ENCODE assay signal across 14 cellular contexts in genomic region chr10:86283466-86284287, GRCh38.
"Had no signal": no experiment of that assay in that cellular context is flagged by ENCODE, and none has a peak within 500 bp of the region (broad histone marks: within the 10 kb centered on the region; RNA-seq: fewer than 3 reads in every experiment).

No MANE protein-coding gene starts in this region.

- H3K9me3 Mint-ChIP-seq: activated CD4-positive, alpha-beta T cell treated with anti-CD3 and anti-CD28 coated beads, Interleukin-2, amount 10 ng/mL, durations not matched to agents 24 days and 14 days; stimulated activated effector memory CD8-positive, alpha-beta T cell treated with anti-CD3 and anti-CD28 coated beads, Interleukin-12 subunit alpha, Interleukin-12 subunit beta, amount 100 ng/mL, for 72 hours; T-helper 2 cell treated with Interferon-gamma antibody and Interleukin-4, amounts not matched to agents 5 μg/mL and 100 μg/mL, for 36 hours had no signal

- DNase-seq: activated CD4-positive, alpha-beta T cell treated with anti-CD3 and anti-CD28 coated beads, Interleukin-2, amount 10 ng/mL, durations not matched to agents 24 days and 14 days; activated CD4-positive, CD25-positive, alpha-beta regulatory T cell; activated naive CD4-positive, alpha-beta T cell treated with anti-CD3 and anti-CD28 coated beads, Interleukin-2, amount 50 U/mL, for 16 hours; activated T-cell treated with anti-CD3 and anti-CD28 coated beads, Interleukin-2, amount 50 U/mL, for 24 hours; caudate nucleus; effector CD8-positive, alpha-beta T cell; foreskin keratinocyte; hypothalamus; thyroid gland had no signal

- H3K27me3 ChIP-seq: foreskin keratinocyte, neutrophil, thyroid gland had no signal

- H3K4me3 ChIP-seq: coronary artery, thyroid gland had no signal

- H3K27ac ChIP-seq: coronary artery, foreskin keratinocyte, neutrophil, parathyroid adenoma, thyroid gland had no signal

- H3K36me3 ChIP-seq: neutrophil, thyroid gland had no signal

- H3K27ac Mint-ChIP-seq: activated CD4-positive, alpha-beta T cell treated with anti-CD3 and anti-CD28 coated beads, Interleukin-2, amount 10 ng/mL, durations not matched to agents 24 days and 14 days; activated T-cell treated with anti-CD3 and anti-CD28 coated beads, Interleukin-2, amount 50 U/mL, for 24 hours; stimulated activated effector memory CD8-positive, alpha-beta T cell treated with anti-CD3 and anti-CD28 coated beads, Interleukin-12 subunit alpha, Interleukin-12 subunit beta, amount 100 ng/mL, for 72 hours; T-helper 2 cell treated with Interferon-gamma antibody and Interleukin-4, amounts not matched to agents 5 μg/mL and 100 μg/mL, for 36 hours had no signal

- H3K9me3 ChIP-seq: neutrophil, thyroid gland had no signal

- H2AFZ ChIP-seq: parathyroid adenoma had no signal

- H3K79me2 ChIP-seq: parathyroid adenoma had no signal

- H3K4me1 ChIP-seq: foreskin keratinocyte, parathyroid adenoma had no signal

- H3K4me1 Mint-ChIP-seq: activated CD4-positive, alpha-beta T cell treated with anti-CD3 and anti-CD28 coated beads, Interleukin-2, amount 10 ng/mL, durations not matched to agents 24 days and 14 days; stimulated activated effector memory CD8-positive, alpha-beta T cell treated with anti-CD3 and anti-CD28 coated beads, Interleukin-12 subunit alpha, Interleukin-12 subunit beta, amount 100 ng/mL, for 72 hours had no signal

- ATAC-seq: foreskin keratinocyte; stimulated activated effector memory CD8-positive, alpha-beta T cell treated with anti-CD3 and anti-CD28 coated beads, Interleukin-12 subunit alpha, Interleukin-12 subunit beta, amount 100 ng/mL, for 72 hours had no signal

- H3K9ac ChIP-seq: parathyroid adenoma had no signal

- H3K36me3 Mint-ChIP-seq: stimulated activated effector memory CD8-positive, alpha-beta T cell treated with anti-CD3 and anti-CD28 coated beads, Interleukin-12 subunit alpha, Interleukin-12 subunit beta, amount 100 ng/mL, for 72 hours had no signal

- H3K4me3 Mint-ChIP-seq: activated CD4-positive, alpha-beta T cell treated with anti-CD3 and anti-CD28 coated beads, Interleukin-2, amount 10 ng/mL, durations not matched to agents 24 days and 14 days; activated T-cell treated with anti-CD3 and anti-CD28 coated beads, Interleukin-2, amount 50 U/mL, for 24 hours; stimulated activated effector memory CD8-positive, alpha-beta T cell treated with anti-CD3 and anti-CD28 coated beads, Interleukin-12 subunit alpha, Interleukin-12 subunit beta, amount 100 ng/mL, for 72 hours; T-helper 2 cell treated with Interferon-gamma antibody and Interleukin-4, amounts not matched to agents 5 μg/mL and 100 μg/mL, for 36 hours had no signal
